1 cellular context compared by ENCODE assay signal in genomic region chr3:130111185-130111864, GRCh38.
TF ChIP-seq lines count a peak whose summit lies in the region.

No MANE protein-coding gene starts in this region.

TF ChIP-seq in HEK293, 187 proteins besides CTCF, POLR2A, EP300 and RAD21 (continued from another document and continues in another):
- TF ChIP-seq ZBTB11 (tag by site-specific recombination; conservative IDR thresholded peaks at IDR 0.05; ENCODE audit: low read depth) (no peak), GLI2 (tag by site-specific recombination; IDR thresholded peaks at IDR 0.05; ENCODE audit: borderline replicate concordance, low read depth) (no peak), ZNF311 (tag by site-specific recombination; IDR thresholded peaks at IDR 0.05; ENCODE audit: borderline replicate concordance) (no peak), ZNF510 (tag by site-specific recombination; IDR thresholded peaks at IDR 0.05; ENCODE audit: insufficient replicate concordance) (no peak), SCRT1 (tag by site-specific recombination; IDR thresholded peaks at IDR 0.05; ENCODE audit: borderline replicate concordance) (no peak), ZNF654 (tag by site-specific recombination; IDR thresholded peaks at IDR 0.05; ENCODE audit: low read depth) (no peak), RBAK (tag by site-specific recombination; IDR thresholded peaks at IDR 0.05) (no peak), ZNF423 (tag by site-specific recombination; IDR thresholded peaks at IDR 0.05) (no peak), ZNF621 (tag by site-specific recombination; IDR thresholded peaks at IDR 0.05) (no peak), ZNF398 (tag by site-specific recombination; IDR thresholded peaks at IDR 0.05) (no peak), GLIS2 (tag by site-specific recombination; IDR thresholded peaks at IDR 0.05) (no peak; the same call in 1 of the 2 replicates), ZNF23 (tag by site-specific recombination; IDR thresholded peaks at IDR 0.05; ENCODE audit: borderline replicate concordance) (no peak), SP2 (tag by site-specific recombination; IDR thresholded peaks at IDR 0.05) (no peak), FEZF1 (tag by site-specific recombination; IDR thresholded peaks at IDR 0.05) (no peak), ZNF426 (tag by site-specific recombination; IDR thresholded peaks at IDR 0.05) (no peak), EGR2 (tag by site-specific recombination; IDR thresholded peaks at IDR 0.05; ENCODE audit: low read depth) (no peak), BCL6B (tag by site-specific recombination; IDR thresholded peaks at IDR 0.05) (no peak), PBX3 (CRISPR knock-in tag; IDR thresholded peaks at IDR 0.05) (no peak), KLF10 (tag by site-specific recombination; IDR thresholded peaks at IDR 0.05) (0 out of 2 replicates have a peak, but pooled peaks have one; percentile 8), ZNF138 (tag by site-specific recombination; IDR thresholded peaks at IDR 0.05; ENCODE audit: borderline replicate concordance) (no peak), PRDM4 (tag by site-specific recombination; IDR thresholded peaks at IDR 0.05) (no peak), ZBTB7A (tag by site-specific recombination; IDR thresholded peaks at IDR 0.05; ENCODE audit: low read depth) (no peak), PRDM10 (tag by site-specific recombination; IDR thresholded peaks at IDR 0.05) (peak; percentile 51), KLF9 (tag by site-specific recombination; IDR thresholded peaks at IDR 0.05; ENCODE audit: low read depth) (peak; percentile 84), ZNF133 (tag by site-specific recombination; IDR thresholded peaks at IDR 0.05) (no peak), BCL11B (tag by site-specific recombination; IDR thresholded peaks at IDR 0.05; ENCODE audit: low read depth) (no peak), ZNF391 (tag by site-specific recombination; IDR thresholded peaks at IDR 0.05; ENCODE audit: borderline replicate concordance, low read depth) (no peak), ZFP69B (tag by site-specific recombination; IDR thresholded peaks at IDR 0.05) (no peak), ZBTB26 (tag by site-specific recombination; optimal IDR thresholded peaks at IDR 0.05) (peak; percentile 75), SP3 (tag by site-specific recombination; IDR thresholded peaks at IDR 0.05) (no peak), ZNF530 (tag by site-specific recombination; IDR thresholded peaks at IDR 0.05; ENCODE audit: low read depth) (no peak), ZNF670 (tag by site-specific recombination; IDR thresholded peaks at IDR 0.05; ENCODE audit: low read depth) (no peak), KLF7 (tag by site-specific recombination; IDR thresholded peaks at IDR 0.05; ENCODE audit: borderline replicate concordance) (no peak), KLF16 (tag by site-specific recombination; IDR thresholded peaks at IDR 0.05) (no peak), YY1 (tag by site-specific recombination; IDR thresholded peaks at IDR 0.05) (peak; percentile 44; the same call in 1 of the 2 replicates), ZNF529 (tag by site-specific recombination; IDR thresholded peaks at IDR 0.05; ENCODE audit: insufficient replicate concordance) (no peak), PATZ1 (tag by site-specific recombination; IDR thresholded peaks at IDR 0.05) (no peak)
